Comparison of ENCODE assay signal across 16 cellular contexts in the genomic region with DNA sequence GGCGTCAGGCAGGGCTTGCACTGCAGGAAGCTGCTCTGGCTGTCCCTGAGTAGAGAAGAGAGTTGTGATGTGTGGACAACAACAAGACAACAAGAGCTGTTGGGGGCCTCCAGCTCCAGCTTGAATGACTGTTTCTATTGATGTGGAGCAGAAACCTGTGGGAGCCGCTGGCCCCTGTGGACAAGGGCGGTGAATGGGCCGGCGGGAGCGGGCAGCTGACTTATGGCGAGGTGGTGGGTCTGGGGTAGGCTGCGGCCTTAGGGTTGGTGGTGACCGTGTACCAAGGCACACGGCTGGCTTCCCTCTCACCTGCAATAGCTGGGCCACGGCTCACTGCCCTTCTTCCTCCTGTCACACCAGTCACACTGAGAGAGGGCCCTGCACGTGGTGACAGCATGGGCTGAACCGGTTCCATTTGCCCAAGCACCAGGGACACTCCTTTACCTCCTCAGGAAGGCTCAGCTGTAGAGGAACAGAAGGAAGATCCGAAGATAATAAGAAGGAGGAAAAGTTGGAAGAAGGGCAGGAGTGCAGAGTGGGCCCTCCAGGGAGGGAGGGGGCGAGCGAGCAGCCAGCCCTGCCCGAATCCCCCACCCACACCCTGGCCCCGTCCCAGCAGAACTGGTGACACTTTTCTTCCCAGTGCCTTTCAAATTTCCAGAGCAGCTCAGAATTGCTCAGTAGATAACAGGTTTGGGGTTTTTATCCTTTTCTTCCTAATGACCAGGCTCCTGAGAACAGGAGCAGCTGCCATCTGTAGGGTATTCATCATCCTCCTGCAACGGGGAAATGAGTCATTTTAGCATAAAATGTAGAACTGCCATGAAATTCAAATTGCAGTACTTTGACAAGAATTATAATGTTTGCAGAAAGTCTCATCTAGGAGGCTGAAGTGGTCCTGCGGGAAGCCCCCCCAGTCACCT.
DNase-seq lines count a peak whose midpoint lies in the region; ATAC-seq and TF ChIP-seq lines count a peak whose summit lies in the region.
"Had no signal": no experiment of that assay in that cellular context is flagged by ENCODE, and none has a peak within 500 bp of the region (broad histone marks: within the 10 kb centered on the region; RNA-seq: fewer than 3 reads in every experiment).

No MANE protein-coding gene starts in this region.

- TF ChIP-seq POLR2A in adrenal gland (IDR thresholded peaks at IDR 0.05) = no peak

- H3K27ac Mint-ChIP-seq in HFFc6 = peak overlapping the region; percentile 75
- H3K27ac Mint-ChIP-seq: memory B cell had no signal

- no peak overlapping the region for H3K27ac ChIP-seq in adrenal gland
- H3K27ac ChIP-seq: esophagus muscularis mucosa, SK-N-MC had no signal

- DNase-seq in A172 (ENCODE audit: low spot score) = peak; percentile 61
- DNase-seq in HFFc6 = peak; percentile 63
- DNase-seq in astrocyte of the hippocampus (ENCODE audit: low read depth, low spot score) = peak; percentile 52
- DNase-seq in inferior parietal cortex (ENCODE audit: extremely low spot score) = peak; percentile 33
- DNase-seq in iPS-NIHi7 (ENCODE audit: extremely low spot score) = no peak
- DNase-seq in NCI-H1930 (lab: John Stamatoyannopoulos, UW) = no peak
- DNase-seq in adrenal gland = no peak
- DNase-seq: activated naive CD4-positive, alpha-beta T cell treated with anti-CD3 and anti-CD28 coated beads, Interleukin-2, amount 50 U/mL, for 16 hours; Karpas-422; NCI-H1694 treated with DMSO at 0.1 percent for 48 hours; NCI-H82 had no signal

- TF ChIP-seq CTCF in HFFc6 (IDR thresholded peaks at IDR 0.05) (no peak), adrenal gland (IDR thresholded peaks at IDR 0.05) (no peak)

- H3K36me3 ChIP-seq in adrenal gland (replicated peaks in 1 of 2) = no peaks in the 10 kb centered on the region
- H3K36me3 ChIP-seq: esophagus muscularis mucosa had no signal

- H3K4me1 ChIP-seq in adrenal gland (replicated peaks in 1 of 2) = no peaks in the 10 kb centered on the region
- H3K4me1 ChIP-seq: esophagus muscularis mucosa had no signal

- peaks cover 30% of the 10 kb centered on the region for H3K4me1 Mint-ChIP-seq in HFFc6 (ENCODE audit: low read depth)
- H3K4me1 Mint-ChIP-seq: memory B cell had no signal

- peaks cover 9% of the 10 kb centered on the region; the same call in 1 of the 2 replicates for H3K36me3 Mint-ChIP-seq in HFFc6 (ENCODE audit: low read depth)
- H3K36me3 Mint-ChIP-seq: memory B cell had no signal

- no peak overlapping the region for H3K4me3 Mint-ChIP-seq in HFFc6
- H3K4me3 Mint-ChIP-seq: memory B cell had no signal

- H3K27me3 Mint-ChIP-seq in HFFc6 (ENCODE audit: insufficient read depth) = peaks cover 2% of the 10 kb centered on the region; the same call in 1 of the 2 replicates

- no peaks in the 10 kb centered on the region for H3K27me3 ChIP-seq in adrenal gland

- peaks cover 7% of the 10 kb centered on the region; the same call in 1 of the 2 replicates for H3K9me3 Mint-ChIP-seq in HFFc6
- H3K9me3 Mint-ChIP-seq: memory B cell had no signal

- no peak overlapping the region for H3K4me3 ChIP-seq in adrenal gland
- H3K4me3 ChIP-seq: esophagus muscularis mucosa, GM12878, SK-N-MC had no signal

- intact Hi-C loops in adrenal gland (cut with DNase I) = no loop called here

- 75 to 79% (median 78%) methylated on average over 16 to 20 of the region's 20 CpGs for WGBS in adrenal gland, 4 donors

- H3K9me3 ChIP-seq in adrenal gland (replicated peaks in 1 of 3) = no peaks in the 10 kb centered on the region
- H3K9me3 ChIP-seq: esophagus muscularis mucosa had no signal

- ATAC-seq in HG03097 (IDR thresholded peaks at IDR 0.05; ENCODE audit: low FRiP score, unreplicated experiment) = no peak
- ATAC-seq: GM12878 had no signal

Comparison
In these comparisons a context has a peak if more than half of its experiments do, and no peak if none do; other contexts are left out.
1. DNase-seq: peak in A172 (single experiment), HFFc6 (single experiment), astrocyte of the hippocampus (single experiment) and inferior parietal cortex (single experiment); none in iPS-NIHi7 (single experiment), NCI-H1930 (0 of 2) and adrenal gland (0 of 7).